36 cellular contexts compared by ENCODE assay signal in genomic region chr1:232380131-232380530, GRCh38.
"Had no signal": no experiment of that assay in that cellular context is flagged by ENCODE, and none has a peak within 500 bp of the region (broad histone marks: within the 10 kb centered on the region; RNA-seq: fewer than 3 reads in every experiment).

No MANE protein-coding gene starts in this region.

- ATAC-seq: activated CD4-positive, alpha-beta T cell treated with anti-CD3 and anti-CD28 coated beads for 36 hours; activated CD4-positive, CD25-positive, alpha-beta regulatory T cell treated with anti-CD3 and anti-CD28 coated beads, Interleukin-2, amount 50 U/mL, for 24 hours; activated CD8-positive, alpha-beta memory T cell treated with anti-CD3 and anti-CD28 coated beads, Interleukin-2, amount 10 ng/mL, durations not matched to agents 7 days and 5 days; activated CD8-positive, alpha-beta T cell treated with anti-CD3 and anti-CD28 coated beads, Interleukin-2, amount 10 ng/mL, durations not matched to agents 7 days and 5 days; activated naive CD8-positive, alpha-beta T cell treated with anti-CD3 and anti-CD28 coated beads, Interleukin-2, amount 50 U/mL, for 24 hours; WTC11 had no signal

- H3K27me3 Mint-ChIP-seq: activated CD4-positive, alpha-beta T cell treated with anti-CD3 and anti-CD28 coated beads for 36 hours; activated CD4-positive, alpha-beta T cell treated with anti-CD3 and anti-CD28 coated beads, Interleukin-2, amount 10 ng/mL, durations not matched to agents 7 days and 5 days; activated CD8-positive, alpha-beta memory T cell treated with anti-CD3 and anti-CD28 coated beads, Interleukin-2, amount 10 ng/mL, durations not matched to agents 7 days and 5 days; activated naive CD4-positive, alpha-beta T cell treated with anti-CD3 and anti-CD28 coated beads, Interleukin-2, amount 50 U/mL, for 24 hours; activated naive CD8-positive, alpha-beta T cell had no signal

- H3K36me3 ChIP-seq: ascending aorta, cardiac muscle cell, WERI-Rb-1 had no signal

- H3K27me3 ChIP-seq: ascending aorta, cardiac muscle cell had no signal

- H3K4me1 ChIP-seq: ascending aorta had no signal

- H3K27ac ChIP-seq: ascending aorta, cardiac muscle cell, WERI-Rb-1 had no signal

- H3K9me3 Mint-ChIP-seq: activated CD4-positive, alpha-beta memory T cell treated with anti-CD3 and anti-CD28 coated beads, Interleukin-2, amount 10 ng/mL, durations not matched to agents 7 days and 5 days; activated CD4-positive, alpha-beta T cell treated with anti-CD3 and anti-CD28 coated beads, Interleukin-2, amount 10 ng/mL, durations not matched to agents 7 days and 5 days; activated naive CD4-positive, alpha-beta T cell treated with anti-CD3 and anti-CD28 coated beads, Interleukin-2, amount 10 ng/mL, durations not matched to agents 7 days and 5 days; activated naive CD4-positive, alpha-beta T cell treated with anti-CD3 and anti-CD28 coated beads, Interleukin-2, amount 50 U/mL, for 24 hours; activated naive CD8-positive, alpha-beta T cell treated with anti-CD3 and anti-CD28 coated beads, Interleukin-2, amount 10 ng/mL, durations not matched to agents 7 days and 5 days; activated naive CD8-positive, alpha-beta T cell treated with anti-CD3 and anti-CD28 coated beads, Interleukin-2, amount 50 U/mL, for 24 hours; activated T-cell treated with anti-CD3 and anti-CD28 coated beads, Interleukin-2, amount 50 U/mL, for 24 hours; activated T-helper 2 cell treated with anti-CD3 and anti-CD28 coated beads, Interferon-gamma antibody, Interleukin-2, Interleukin-4, amounts not matched to agents 10 μg/mL and 5 μg/mL and 100 μg/mL, durations not matched to agents 14 hours and 24 hours and 36 hours; brain; central memory CD8-positive, alpha-beta T cell; T-helper 1 cell treated with Interleukin-12 subunit alpha and Interleukin-12 subunit beta and Interleukin-4 antibody, amounts not matched to agents 30 μg/mL and 1 μg/mL, for 36 hours; T-helper 2 cell treated with Interferon-gamma antibody and Interleukin-4, amounts not matched to agents 5 μg/mL and 100 μg/mL, for 36 hours; WTC11 had no signal

- H3K27ac Mint-ChIP-seq: activated CD4-positive, alpha-beta memory T cell treated with anti-CD3 and anti-CD28 coated beads, Interleukin-2, amount 10 ng/mL, durations not matched to agents 7 days and 5 days; activated CD4-positive, alpha-beta T cell treated with anti-CD3 and anti-CD28 coated beads for 36 hours; activated CD4-positive, alpha-beta T cell treated with anti-CD3 and anti-CD28 coated beads, Interleukin-2, amount 10 ng/mL, durations not matched to agents 7 days and 5 days; activated CD8-positive, alpha-beta memory T cell treated with anti-CD3 and anti-CD28 coated beads, Interleukin-2, amount 10 ng/mL, durations not matched to agents 7 days and 5 days; activated CD8-positive, alpha-beta T cell treated with anti-CD3 and anti-CD28 coated beads, Interleukin-2, amount 10 ng/mL, durations not matched to agents 7 days and 5 days; activated naive CD4-positive, alpha-beta T cell treated with anti-CD3 and anti-CD28 coated beads, Interleukin-2, amount 10 ng/mL, durations not matched to agents 7 days and 5 days; activated naive CD4-positive, alpha-beta T cell treated with anti-CD3 and anti-CD28 coated beads, Interleukin-2, amount 50 U/mL, for 24 hours; activated naive CD8-positive, alpha-beta T cell; activated naive CD8-positive, alpha-beta T cell treated with anti-CD3 and anti-CD28 coated beads, Interleukin-2, amount 10 ng/mL, durations not matched to agents 7 days and 5 days; activated naive CD8-positive, alpha-beta T cell treated with anti-CD3 and anti-CD28 coated beads, Interleukin-2, amount 50 U/mL, for 24 hours; activated T-cell treated with anti-CD3 and anti-CD28 coated beads, Interleukin-2, amount 50 U/mL, for 24 hours; activated T-helper 2 cell treated with anti-CD3 and anti-CD28 coated beads, Interferon-gamma antibody, Interleukin-2, Interleukin-4, amounts not matched to agents 10 μg/mL and 5 μg/mL and 100 μg/mL, durations not matched to agents 14 hours and 24 hours and 36 hours; T-helper 1 cell treated with Interleukin-12 subunit alpha and Interleukin-12 subunit beta and Interleukin-4 antibody, amounts not matched to agents 30 μg/mL and 1 μg/mL, for 36 hours; T-helper 2 cell treated with Interferon-gamma antibody and Interleukin-4, amounts not matched to agents 5 μg/mL and 100 μg/mL, for 36 hours; WTC11 had no signal

- H3K4me3 ChIP-seq: ascending aorta, cardiac muscle cell had no signal

- FAIRE-seq: TTC549 had no signal

- H3K36me3 Mint-ChIP-seq: activated CD8-positive, alpha-beta memory T cell treated with anti-CD3 and anti-CD28 coated beads, Interleukin-2, amount 10 ng/mL, durations not matched to agents 7 days and 5 days; activated naive CD4-positive, alpha-beta T cell treated with anti-CD3 and anti-CD28 coated beads, Interleukin-2, amount 10 ng/mL, durations not matched to agents 7 days and 5 days; activated naive CD4-positive, alpha-beta T cell treated with anti-CD3 and anti-CD28 coated beads, Interleukin-2, amount 50 U/mL, for 24 hours; activated naive CD8-positive, alpha-beta T cell; activated naive CD8-positive, alpha-beta T cell treated with anti-CD3 and anti-CD28 coated beads, Interleukin-2, amount 10 ng/mL, durations not matched to agents 7 days and 5 days; brain; WTC11 had no signal

- H3K4me1 Mint-ChIP-seq: activated CD4-positive, alpha-beta memory T cell treated with anti-CD3 and anti-CD28 coated beads, Interleukin-2, amount 10 ng/mL, durations not matched to agents 7 days and 5 days; activated CD4-positive, alpha-beta T cell treated with anti-CD3 and anti-CD28 coated beads, Interleukin-2, amount 10 ng/mL, durations not matched to agents 7 days and 5 days; activated CD8-positive, alpha-beta memory T cell treated with anti-CD3 and anti-CD28 coated beads, Interleukin-2, amount 10 ng/mL, durations not matched to agents 7 days and 5 days; activated naive CD4-positive, alpha-beta T cell treated with anti-CD3 and anti-CD28 coated beads, Interleukin-2, amount 10 ng/mL, durations not matched to agents 7 days and 5 days; activated naive CD4-positive, alpha-beta T cell treated with anti-CD3 and anti-CD28 coated beads, Interleukin-2, amount 50 U/mL, for 24 hours; activated naive CD8-positive, alpha-beta T cell treated with anti-CD3 and anti-CD28 coated beads, Interleukin-2, amount 10 ng/mL, durations not matched to agents 7 days and 5 days; central memory CD8-positive, alpha-beta T cell had no signal

- H3K4me3 Mint-ChIP-seq: activated CD4-positive, alpha-beta memory T cell treated with anti-CD3 and anti-CD28 coated beads, Interleukin-2, amount 10 ng/mL, durations not matched to agents 7 days and 5 days; activated CD4-positive, alpha-beta T cell treated with anti-CD3 and anti-CD28 coated beads for 36 hours; activated CD4-positive, alpha-beta T cell treated with anti-CD3 and anti-CD28 coated beads, Interleukin-2, amount 10 ng/mL, durations not matched to agents 7 days and 5 days; activated CD8-positive, alpha-beta memory T cell treated with anti-CD3 and anti-CD28 coated beads, Interleukin-2, amount 10 ng/mL, durations not matched to agents 7 days and 5 days; activated CD8-positive, alpha-beta T cell treated with anti-CD3 and anti-CD28 coated beads, Interleukin-2, amount 10 ng/mL, durations not matched to agents 7 days and 5 days; activated naive CD4-positive, alpha-beta T cell treated with anti-CD3 and anti-CD28 coated beads, Interleukin-2, amount 10 ng/mL, durations not matched to agents 7 days and 5 days; activated naive CD4-positive, alpha-beta T cell treated with anti-CD3 and anti-CD28 coated beads, Interleukin-2, amount 50 U/mL, for 24 hours; activated naive CD8-positive, alpha-beta T cell; activated naive CD8-positive, alpha-beta T cell treated with anti-CD3 and anti-CD28 coated beads, Interleukin-2, amount 10 ng/mL, durations not matched to agents 7 days and 5 days; activated naive CD8-positive, alpha-beta T cell treated with anti-CD3 and anti-CD28 coated beads, Interleukin-2, amount 50 U/mL, for 24 hours; activated T-cell treated with anti-CD3 and anti-CD28 coated beads, Interleukin-2, amount 50 U/mL, for 24 hours; brain; central memory CD8-positive, alpha-beta T cell; T-helper 1 cell treated with Interleukin-12 subunit alpha and Interleukin-12 subunit beta and Interleukin-4 antibody, amounts not matched to agents 30 μg/mL and 1 μg/mL, for 36 hours; T-helper 2 cell treated with Interferon-gamma antibody and Interleukin-4, amounts not matched to agents 5 μg/mL and 100 μg/mL, for 36 hours; WTC11 had no signal

- DNase-seq: activated CD4-positive, alpha-beta memory T cell treated with anti-CD3 and anti-CD28 coated beads, Interleukin-2, amount 10 ng/mL, durations not matched to agents 7 days and 5 days; activated CD4-positive, alpha-beta T cell treated with anti-CD3 and anti-CD28 coated beads for 1 hour; activated CD4-positive, alpha-beta T cell treated with anti-CD3 and anti-CD28 coated beads for 36 hours; activated CD4-positive, alpha-beta T cell treated with anti-CD3 and anti-CD28 coated beads for 48 hours; activated CD4-positive, alpha-beta T cell treated with anti-CD3 and anti-CD28 coated beads, Interleukin-2, amount 10 ng/mL, durations not matched to agents 7 days and 5 days; activated CD4-positive, alpha-beta T cell treated with anti-CD3 and anti-CD28 coated beads, Interleukin-2, amount 50 U/mL, for 48 hours; activated CD4-positive, CD25-positive, alpha-beta regulatory T cell; activated CD8-positive, alpha-beta memory T cell treated with anti-CD3 and anti-CD28 coated beads for 24 hours; activated CD8-positive, alpha-beta memory T cell treated with anti-CD3 and anti-CD28 coated beads, Interleukin-2, amount 10 ng/mL, durations not matched to agents 7 days and 5 days; activated CD8-positive, alpha-beta memory T cell treated with anti-CD3 and anti-CD28 coated beads, Interleukin-2, amount 50 U/mL, for 48 hours; activated CD8-positive, alpha-beta T cell treated with anti-CD3 and anti-CD28 coated beads, Interleukin-2, amount 10 ng/mL, durations not matched to agents 7 days and 5 days; activated effector memory CD4-positive, alpha-beta T cell treated with Interleukin-2 at 50 U/mL for 16 hours; activated gamma-delta T cell; activated naive CD4-positive, alpha-beta T cell treated with anti-CD3 and anti-CD28 coated beads, Interleukin-2, amount 10 ng/mL, durations not matched to agents 7 days and 5 days; activated naive CD4-positive, alpha-beta T cell treated with Interleukin-2 at 50 U/mL for 16 hours; activated naive CD8-positive, alpha-beta T cell treated with anti-CD3 and anti-CD28 coated beads, Interleukin-2, amount 10 ng/mL, durations not matched to agents 7 days and 5 days; activated naive CD8-positive, alpha-beta T cell treated with anti-CD3 and anti-CD28 coated beads, Interleukin-2, amount 50 U/mL, for 24 hours; activated T-cell treated with anti-CD3 and anti-CD28 coated beads, Interleukin-2, amount 50 U/mL, for 24 hours; activated T-cell treated with anti-CD3 and anti-CD28 coated beads, Interleukin-2, amount 50 U/mL, for 48 hours; caudate nucleus; T-helper 1 cell; T-helper 2 cell; T-helper 9 cell; WERI-Rb-1 had no signal

- H3K9me3 ChIP-seq: ascending aorta had no signal
